ENCODE assay signal across 14 cellular contexts in genomic region chr1:74399249-74399648, GRCh38.
DNase-seq lines count a peak whose midpoint lies in the region; ATAC-seq and TF ChIP-seq lines count a peak whose summit lies in the region.
"Had no signal": no experiment of that assay in that cellular context is flagged by ENCODE, and none has a peak within 500 bp of the region (broad histone marks: within the 10 kb centered on the region; RNA-seq: fewer than 3 reads in every experiment).

No MANE protein-coding gene starts in this region.

- ATAC-seq in GM18502 (IDR thresholded peaks at IDR 0.05; ENCODE audit: poor library complexity, unreplicated experiment) = peak; percentile 85
- ATAC-seq in GM19452 (IDR thresholded peaks at IDR 0.05; ENCODE audit: unreplicated experiment) = peak; percentile 58
- peak; percentile 57 for ATAC-seq in HG02970 (IDR thresholded peaks at IDR 0.05; ENCODE audit: low FRiP score, unreplicated experiment)
- ATAC-seq in GM21576 (IDR thresholded peaks at IDR 0.05; ENCODE audit: unreplicated experiment) = no peak
- ATAC-seq: mucosa of descending colon had no signal

- peaks cover 7% of the 10 kb centered on the region for H3K4me1 ChIP-seq in neural progenitor cell

- DNase-seq in HT-29 (ENCODE audit: low spot score) (peak; percentile 3), SKM-1 treated with dmso at 0.1 percent for 144 hours (lab: John Stamatoyannopoulos, UW; ENCODE audit: unreplicated experiment) (no peak), neural progenitor cell (ENCODE audit: low spot score) (no peak), immature natural killer cell (no peak)
- DNase-seq: cortex of kidney, H9, mucosa of descending colon, NCI-H1092 treated with DMSO at 0.1 percent for 48 hours, NCI-H774, Right ventricle myocardium superior had no signal

- no peak overlapping the region for H3K9ac ChIP-seq in neural progenitor cell

- H3K79me2 ChIP-seq in neural progenitor cell (ENCODE audit: low read depth) = no peaks in the 10 kb centered on the region

- no peaks in the 10 kb centered on the region for H4K20me1 ChIP-seq in neural progenitor cell (ENCODE audit: low read depth)

- H3K27ac Mint-ChIP-seq in neural progenitor cell (no peak overlapping the region), immature natural killer cell (no peak overlapping the region)
- H3K27ac Mint-ChIP-seq: H9 had no signal

- H3K4me3 Mint-ChIP-seq in neural progenitor cell = no peak overlapping the region
- H3K4me3 Mint-ChIP-seq in immature natural killer cell = no peak overlapping the region
- H3K4me3 Mint-ChIP-seq: H9 had no signal

- H3K4me1 Mint-ChIP-seq in neural progenitor cell = peaks cover 20% of the 10 kb centered on the region
- H3K4me1 Mint-ChIP-seq in immature natural killer cell = no peaks in the 10 kb centered on the region

- H3K36me3 ChIP-seq in neural progenitor cell = no peaks in the 10 kb centered on the region

- no peaks in the 10 kb centered on the region for H3K9me3 ChIP-seq in neural progenitor cell (ENCODE audit: low read depth)
- H3K9me3 ChIP-seq: mucosa of descending colon had no signal

- no peak overlapping the region for H3K4me2 ChIP-seq in neural progenitor cell

- H3K27me3 ChIP-seq in neural progenitor cell = no peaks in the 10 kb centered on the region

- no peak overlapping the region for H3K27ac ChIP-seq in neural progenitor cell

- no peak overlapping the region for H2AFZ ChIP-seq in neural progenitor cell (replicated peaks)

- TF ChIP-seq CTCF in neural progenitor cell (IDR thresholded peaks at IDR 0.05) = no peak

- peaks cover 16% of the 10 kb centered on the region for H3K9me3 Mint-ChIP-seq in neural progenitor cell
- H3K9me3 Mint-ChIP-seq in immature natural killer cell = peaks cover 0 to 2% (median 0%) of the 10 kb centered on the region in 6 donors

- peaks cover 13% of the 10 kb centered on the region for H3F3A ChIP-seq in neural progenitor cell (ENCODE audit: low read depth)

- H3K36me3 Mint-ChIP-seq in neural progenitor cell (peaks cover 2% of the 10 kb centered on the region), immature natural killer cell (no peaks in the 10 kb centered on the region)

- H3K27me3 Mint-ChIP-seq in neural progenitor cell (ENCODE audit: insufficient read depth, low read depth) (peaks cover 5% of the 10 kb centered on the region), immature natural killer cell (ENCODE audit: low read depth in 3 of 3) (peaks cover 0 to 2% (median 2%) of the 10 kb centered on the region in 3 donors)

- no peak overlapping the region for H3K4me3 ChIP-seq in neural progenitor cell
- H3K4me3 ChIP-seq: mucosa of descending colon had no signal
